ENCODE assay signal across 9 cellular contexts in the genomic region with DNA sequence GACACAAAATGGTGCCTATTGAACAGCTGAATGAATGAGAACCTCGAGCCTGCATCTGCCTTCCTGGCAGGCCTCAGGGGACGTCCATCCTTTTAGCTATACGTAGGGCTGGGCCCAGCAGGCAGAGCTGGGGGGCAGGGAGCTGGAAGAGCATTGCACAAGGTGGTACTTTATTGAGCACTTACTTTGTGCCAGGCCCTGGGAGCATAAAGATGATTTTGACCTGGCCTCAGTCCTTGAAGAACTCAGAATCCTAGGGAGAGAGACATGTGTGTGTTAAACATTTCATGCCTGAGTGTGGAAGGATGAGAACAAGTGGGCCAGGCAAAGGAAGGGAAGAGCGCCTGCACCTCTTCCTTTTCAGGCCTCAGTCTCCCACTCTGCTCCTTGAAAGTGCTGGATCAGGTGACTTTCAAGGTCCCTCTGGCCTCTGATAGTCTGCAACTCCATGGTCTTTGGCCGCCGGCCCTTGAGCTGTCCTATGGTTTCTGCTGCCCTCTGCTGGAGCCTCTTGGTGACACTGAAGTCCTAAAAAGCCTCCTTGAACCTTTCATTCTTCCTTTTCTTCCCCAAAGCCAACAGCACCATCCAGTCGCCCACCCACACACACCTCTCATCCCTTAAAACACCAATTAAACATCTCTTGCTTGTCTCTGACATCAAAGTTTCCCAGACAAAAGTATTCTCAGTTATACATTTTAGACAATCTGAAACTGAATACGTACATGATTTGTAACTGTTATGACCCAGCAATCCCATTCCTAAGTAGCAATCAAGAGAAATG. TPM values are rescaled to one million over a fixed set of nuclear protein-coding genes. Genes with fewer than 3 reads are reported as not detected.
DNase-seq lines count a peak whose midpoint lies in the region; ATAC-seq lines count a peak whose summit lies in the region.
"Had no signal": no experiment of that assay in that cellular context is flagged by ENCODE, and none has a peak within 500 bp of the region (broad histone marks: within the 10 kb centered on the region; RNA-seq: fewer than 3 reads in every experiment).

No MANE protein-coding gene starts in this region.

- POLR2A ChIA-PET in naive thymus-derived CD4-positive, alpha-beta T cell (lab: Charles Lee), result interaction anchor here (0.6 kb wide), 1 partner anchor 36 kb away, joined by 3 read pairs; no protein-coding TSS in a partner anchor

- H3K4me1 Mint-ChIP-seq in naive thymus-derived CD4-positive, alpha-beta T cell, result peaks cover 6 to 29% (median 17%) of the 10 kb centered on the region in 7 donors

- H3K27me3 ChIP-seq in naive thymus-derived CD4-positive, alpha-beta T cell (ENCODE audit: control insufficient read depth in 2 of 2, insufficient read depth in 2 of 2, low read length in 2 of 2), result peaks cover 8 to 11% of the 10 kb centered on the region in 2 donors

- H3K9me3 Mint-ChIP-seq in naive thymus-derived CD4-positive, alpha-beta T cell, result no peaks in the 10 kb centered on the region
- H3K9me3 Mint-ChIP-seq: T-helper 1 cell treated with Interleukin-12 subunit alpha and Interleukin-12 subunit beta and Interleukin-4 antibody, amounts not matched to agents 30 μg/mL and 1 μg/mL, for 36 hours had no signal

- H3K4me1 ChIP-seq in naive thymus-derived CD4-positive, alpha-beta T cell (ENCODE audit: control insufficient read depth in 2 of 2, insufficient read depth in 2 of 2, low read length in 2 of 2), result peaks cover 0 to 8% of the 10 kb centered on the region in 2 donors

- CTCF ChIA-PET in naive thymus-derived CD4-positive, alpha-beta T cell (lab: Charles Lee), result interaction anchor here (0.6 to 6.0 kb wide), 13 partner anchors 9 to 200 kb away, joined by 3 to 38 read pairs (median 7); no protein-coding TSS in a partner anchor

- peak; percentile 80 for DNase-seq in COR-L47 (lab: John Stamatoyannopoulos, UW)
- DNase-seq in HT1080 (ENCODE audit: low read depth), result peak; percentile 69
- peak; percentile 38 for DNase-seq in NOMO-1 treated with dmso at 0.1 percent for 144 hours (lab: John Stamatoyannopoulos, UW; ENCODE audit: unreplicated experiment)
- DNase-seq in activated CD8-positive, alpha-beta memory T cell treated with anti-CD3 and anti-CD28 coated beads, Interleukin-2, amount 50 U/mL, for 24 hours (ENCODE audit: extremely low read depth), result peak; percentile 8
- peak in 5 of 9 donors; percentile 17 to 66 (median 30) for DNase-seq in naive thymus-derived CD4-positive, alpha-beta T cell
- peak; percentile 78 for DNase-seq in stimulated activated naive CD8-positive, alpha-beta T cell treated with anti-CD3 and anti-CD28 coated beads, Interleukin-15, Interleukin-2, amounts not matched to agents 100 U/mL and 50 U/mL, for 24 hours

- H3K27ac Mint-ChIP-seq in naive thymus-derived CD4-positive, alpha-beta T cell, result no peak overlapping the region
- H3K27ac Mint-ChIP-seq: T-helper 1 cell treated with Interleukin-12 subunit alpha and Interleukin-12 subunit beta and Interleukin-4 antibody, amounts not matched to agents 30 μg/mL and 1 μg/mL, for 36 hours had no signal

- peak; percentile 33 for ATAC-seq in esophagus mucosa
- peak; percentile 33 for ATAC-seq in naive thymus-derived CD4-positive, alpha-beta T cell
- no peak for ATAC-seq in stimulated activated naive CD8-positive, alpha-beta T cell treated with anti-CD3 and anti-CD28 coated beads, Interleukin-15, Interleukin-2, amounts not matched to agents 100 U/mL and 50 U/mL, for 24 hours
- ATAC-seq in GM19324 (IDR thresholded peaks at IDR 0.05; ENCODE audit: low FRiP score, unreplicated experiment), result no peak

- intact Hi-C loops in naive thymus-derived CD4-positive, alpha-beta T cell (cut with micrococcal nuclease), result loop anchor here (1.0 kb wide), 6 partner anchors 30 to 201 kb away; a partner anchor contains a TSS

- no peak overlapping the region for H3K4me3 Mint-ChIP-seq in naive thymus-derived CD4-positive, alpha-beta T cell
- H3K4me3 Mint-ChIP-seq: T-helper 1 cell treated with Interleukin-12 subunit alpha and Interleukin-12 subunit beta and Interleukin-4 antibody, amounts not matched to agents 30 μg/mL and 1 μg/mL, for 36 hours had no signal

- no peak overlapping the region for H3K27ac ChIP-seq in naive thymus-derived CD4-positive, alpha-beta T cell (ENCODE audit: low read depth, low read length)

- H3K36me3 Mint-ChIP-seq in naive thymus-derived CD4-positive, alpha-beta T cell, result no peaks in the 10 kb centered on the region

- no peaks in the 10 kb centered on the region for H3K36me3 ChIP-seq in naive thymus-derived CD4-positive, alpha-beta T cell (ENCODE audit: control insufficient read depth in 2 of 3, insufficient read depth in 3 of 3, low read length in 3 of 3)

- H3K27me3 Mint-ChIP-seq in naive thymus-derived CD4-positive, alpha-beta T cell, result peaks cover 13 to 58% (median 40%) of the 10 kb centered on the region in 5 donors

- H3K9me3 ChIP-seq in naive thymus-derived CD4-positive, alpha-beta T cell (ENCODE audit: control insufficient read depth in 2 of 3, low read length in 3 of 3), result no peaks in the 10 kb centered on the region

- H3K4me3 ChIP-seq in naive thymus-derived CD4-positive, alpha-beta T cell (ENCODE audit: low read length), result no peak overlapping the region

RNA-seq across cellular contexts. Expression of a gene that starts 3.5 kb away (rescaled TPM):
- 4.1 and 5.2 TPM in 2 replicates for total RNA-seq in HT1080 (2014; rRNA removed; shearing (Covaris generic))
- 6.4 and 7.3 TPM in 2 replicates for polyA plus RNA-seq in HT1080 (2015; cell fraction: cytosol; rRNA removed)
- polyA plus RNA-seq in HT1080 (2015; cell fraction: nucleus; rRNA removed), result 48.3 and 49.9 TPM in 2 replicates
- total RNA-seq in esophagus mucosa, result 1.6 TPM
- under 1 TPM; 0.19 to 0.88 (median 0.30) TPM for total RNA-seq in naive thymus-derived CD4-positive, alpha-beta T cell
- 1 to 10 TPM in 1 of 2 donors, under 1 TPM in 1; 0.82 to 1.2 TPM for polyA plus RNA-seq in naive thymus-derived CD4-positive, alpha-beta T cell

RNA-seq across cellular contexts. Expression of a gene that starts 29.3 kb away (rescaled TPM):
- 0.60 and 1.3 TPM in 2 replicates for total RNA-seq in HT1080 (2014; rRNA removed; shearing (Covaris generic))
- polyA plus RNA-seq in HT1080 (2015; cell fraction: cytosol; rRNA removed), result 0.12 and 0.48 TPM in 2 replicates
- 0.47 and 0.85 TPM in 2 replicates for polyA plus RNA-seq in HT1080 (2015; cell fraction: nucleus; rRNA removed)
- total RNA-seq in esophagus mucosa, result 0.16 TPM
- total RNA-seq in naive thymus-derived CD4-positive, alpha-beta T cell, result 10 to 100 TPM in 1 of 5 experiments, 1 to 10 TPM in 2, not detected in 2; 3.2 to 17.3 (median 3.3) TPM
- under 1 TPM in 1 of 2 donors, not detected in 1; 0.09 TPM for polyA plus RNA-seq in naive thymus-derived CD4-positive, alpha-beta T cell

RNA-seq across cellular contexts. Expression of a gene that starts 30.4 kb away (rescaled TPM):
- not detected in 2 replicates for total RNA-seq in HT1080 (2014; rRNA removed; shearing (Covaris generic))
- polyA plus RNA-seq in HT1080 (2015; cell fraction: cytosol; rRNA removed), result not detected in 2 replicates
- polyA plus RNA-seq in HT1080 (2015; cell fraction: nucleus; rRNA removed), result not detected in 2 replicates
- not detected for total RNA-seq in esophagus mucosa
- not detected for total RNA-seq in naive thymus-derived CD4-positive, alpha-beta T cell
- polyA plus RNA-seq in naive thymus-derived CD4-positive, alpha-beta T cell, result not detected

RNA-seq across cellular contexts. Expression of a gene that starts 31.1 kb away (rescaled TPM):
- not detected in 2 replicates for total RNA-seq in HT1080 (2014; rRNA removed; shearing (Covaris generic))
- not detected in 2 replicates for polyA plus RNA-seq in HT1080 (2015; cell fraction: cytosol; rRNA removed)
- not detected in 2 replicates for polyA plus RNA-seq in HT1080 (2015; cell fraction: nucleus; rRNA removed)
- total RNA-seq in esophagus mucosa, result not detected
- total RNA-seq in naive thymus-derived CD4-positive, alpha-beta T cell, result under 1 TPM in 1 of 5 experiments, not detected in 4; 0.63 TPM
- not detected for polyA plus RNA-seq in naive thymus-derived CD4-positive, alpha-beta T cell

Comparison
In these comparisons a context has a peak if more than half of its experiments do, and no peak if none do; other contexts are left out.
1. DNase-seq: peak in every context shown above with its lines; median percentile 80 in COR-L47; 78 in stimulated activated naive CD8-positive, alpha-beta T cell treated with anti-CD3 and anti-CD28 coated beads, Interleukin-15, Interleukin-2, amounts not matched to agents 100 U/mL and 50 U/mL, for 24 hours; 69 in HT1080; 38 in NOMO-1 treated with dmso at 0.1 percent for 144 hours; 30 in naive thymus-derived CD4-positive, alpha-beta T cell; 8 in activated CD8-positive, alpha-beta memory T cell treated with anti-CD3 and anti-CD28 coated beads, Interleukin-2, amount 50 U/mL, for 24 hours.
2. ATAC-seq: peak in esophagus mucosa (single experiment) and naive thymus-derived CD4-positive, alpha-beta T cell (single experiment); none in stimulated activated naive CD8-positive, alpha-beta T cell treated with anti-CD3 and anti-CD28 coated beads, Interleukin-15, Interleukin-2, amounts not matched to agents 100 U/mL and 50 U/mL, for 24 hours (single experiment) and GM19324 (single experiment).